Comparison of ENCODE assay signal across 2 cellular contexts in the genomic region with DNA sequence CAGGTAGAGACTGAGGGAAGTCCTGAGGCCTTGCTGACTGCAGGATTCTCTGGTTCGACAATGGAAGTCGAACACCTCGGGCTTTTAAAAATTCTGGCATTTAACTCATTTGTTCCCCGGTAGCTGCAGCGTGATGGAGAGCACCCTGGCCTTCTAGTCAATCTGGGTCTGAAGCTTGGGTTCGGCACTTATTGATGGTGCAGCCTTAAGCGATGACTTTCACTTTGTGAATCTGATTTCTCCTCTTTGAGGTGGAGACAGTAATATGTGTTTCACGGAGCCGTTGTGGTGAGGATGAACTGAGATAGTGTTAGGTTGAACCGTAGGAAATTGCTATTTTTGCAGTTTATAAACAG.
TF ChIP-seq lines count a peak whose summit lies in the region.

No MANE protein-coding gene starts in this region.

TF ChIP-seq in SK-N-SH, 30 proteins besides CTCF, POLR2A, EP300 and RAD21 (continued from another document):
- no peak for TF ChIP-seq RXRA (IDR thresholded peaks at IDR 0.05; ENCODE audit: borderline replicate concordance, low read depth)
- no peak for TF ChIP-seq FOSL2 (IDR thresholded peaks at IDR 0.05; ENCODE audit: borderline replicate concordance, low read depth)
- no peak for TF ChIP-seq NRF1 (IDR thresholded peaks at IDR 0.05; ENCODE audit: low read depth, low read length)
- TF ChIP-seq, protein P1, sequence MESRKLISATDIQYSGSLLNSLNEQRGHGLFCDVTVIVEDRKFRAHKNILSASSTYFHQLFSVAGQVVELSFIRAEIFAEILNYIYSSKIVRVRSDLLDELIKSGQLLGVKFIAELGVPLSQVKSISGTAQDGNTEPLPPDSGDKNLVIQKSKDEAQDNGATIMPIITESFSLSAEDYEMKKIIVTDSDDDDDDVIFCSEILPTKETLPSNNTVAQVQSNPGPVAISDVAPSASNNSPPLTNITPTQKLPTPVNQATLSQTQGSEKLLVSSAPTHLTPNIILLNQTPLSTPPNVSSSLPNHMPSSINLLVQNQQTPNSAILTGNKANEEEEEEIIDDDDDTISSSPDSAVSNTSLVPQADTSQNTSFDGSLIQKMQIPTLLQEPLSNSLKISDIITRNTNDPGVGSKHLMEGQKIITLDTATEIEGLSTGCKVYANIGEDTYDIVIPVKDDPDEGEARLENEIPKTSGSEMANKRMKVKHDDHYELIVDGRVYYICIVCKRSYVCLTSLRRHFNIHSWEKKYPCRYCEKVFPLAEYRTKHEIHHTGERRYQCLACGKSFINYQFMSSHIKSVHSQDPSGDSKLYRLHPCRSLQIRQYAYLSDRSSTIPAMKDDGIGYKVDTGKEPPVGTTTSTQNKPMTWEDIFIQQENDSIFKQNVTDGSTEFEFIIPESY (IDR thresholded peaks at IDR 0.05; ENCODE audit: borderline replicate concordance, low read depth): no peak
- TF ChIP-seq POLR2AphosphoS5 (IDR thresholded peaks at IDR 0.05; ENCODE audit: low read depth, low read length): no peak; the same call in 1 of the 2 replicates
- no peak for TF ChIP-seq GATA2 (CRISPR knock-in tag; IDR thresholded peaks at IDR 0.05)
- TF ChIP-seq RCOR1 (IDR thresholded peaks at IDR 0.05; ENCODE audit: low read length): no peak
- TF ChIP-seq FOXM1 (IDR thresholded peaks at IDR 0.05; ENCODE audit: low read depth): no peak
- TF ChIP-seq TEAD4 (IDR thresholded peaks at IDR 0.05; ENCODE audit: borderline replicate concordance, insufficient read depth): no peak
- TF ChIP-seq CHD2 (IDR thresholded peaks at IDR 0.05; ENCODE audit: low read length, partially characterized antibody): no peak
- TF ChIP-seq, protein P2, sequence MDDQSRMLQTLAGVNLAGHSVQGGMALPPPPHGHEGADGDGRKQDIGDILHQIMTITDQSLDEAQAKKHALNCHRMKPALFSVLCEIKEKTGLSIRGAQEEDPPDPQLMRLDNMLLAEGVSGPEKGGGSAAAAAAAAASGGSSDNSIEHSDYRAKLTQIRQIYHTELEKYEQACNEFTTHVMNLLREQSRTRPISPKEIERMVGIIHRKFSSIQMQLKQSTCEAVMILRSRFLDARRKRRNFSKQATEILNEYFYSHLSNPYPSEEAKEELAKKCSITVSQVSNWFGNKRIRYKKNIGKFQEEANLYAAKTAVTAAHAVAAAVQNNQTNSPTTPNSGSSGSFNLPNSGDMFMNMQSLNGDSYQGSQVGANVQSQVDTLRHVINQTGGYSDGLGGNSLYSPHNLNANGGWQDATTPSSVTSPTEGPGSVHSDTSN (IDR thresholded peaks at IDR 0.05): no peak

TF ChIP-seq in SK-N-SH treated with all-trans-retinoic acid at 6 μM for 48 hours, 23 proteins besides CTCF, POLR2A, EP300 and RAD21 (continued from another document):
- TF ChIP-seq, protein P3, sequence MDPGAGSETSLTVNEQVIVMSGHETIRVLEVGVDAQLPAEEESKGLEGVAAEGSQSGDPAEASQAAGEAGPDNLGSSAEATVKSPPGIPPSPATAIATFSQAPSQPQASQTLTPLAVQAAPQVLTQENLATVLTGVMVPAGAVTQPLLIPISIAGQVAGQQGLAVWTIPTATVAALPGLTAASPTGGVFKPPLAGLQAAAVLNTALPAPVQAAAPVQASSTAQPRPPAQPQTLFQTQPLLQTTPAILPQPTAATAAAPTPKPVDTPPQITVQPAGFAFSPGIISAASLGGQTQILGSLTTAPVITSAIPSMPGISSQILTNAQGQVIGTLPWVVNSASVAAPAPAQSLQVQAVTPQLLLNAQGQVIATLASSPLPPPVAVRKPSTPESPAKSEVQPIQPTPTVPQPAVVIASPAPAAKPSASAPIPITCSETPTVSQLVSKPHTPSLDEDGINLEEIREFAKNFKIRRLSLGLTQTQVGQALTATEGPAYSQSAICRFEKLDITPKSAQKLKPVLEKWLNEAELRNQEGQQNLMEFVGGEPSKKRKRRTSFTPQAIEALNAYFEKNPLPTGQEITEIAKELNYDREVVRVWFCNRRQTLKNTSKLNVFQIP (CRISPR knock-in tag; IDR thresholded peaks at IDR 0.05; ENCODE audit: borderline replicate concordance, low read depth): no peak
- no peak for TF ChIP-seq ZFP3 (CRISPR knock-in tag; IDR thresholded peaks at IDR 0.05)
- TF ChIP-seq, protein P4, sequence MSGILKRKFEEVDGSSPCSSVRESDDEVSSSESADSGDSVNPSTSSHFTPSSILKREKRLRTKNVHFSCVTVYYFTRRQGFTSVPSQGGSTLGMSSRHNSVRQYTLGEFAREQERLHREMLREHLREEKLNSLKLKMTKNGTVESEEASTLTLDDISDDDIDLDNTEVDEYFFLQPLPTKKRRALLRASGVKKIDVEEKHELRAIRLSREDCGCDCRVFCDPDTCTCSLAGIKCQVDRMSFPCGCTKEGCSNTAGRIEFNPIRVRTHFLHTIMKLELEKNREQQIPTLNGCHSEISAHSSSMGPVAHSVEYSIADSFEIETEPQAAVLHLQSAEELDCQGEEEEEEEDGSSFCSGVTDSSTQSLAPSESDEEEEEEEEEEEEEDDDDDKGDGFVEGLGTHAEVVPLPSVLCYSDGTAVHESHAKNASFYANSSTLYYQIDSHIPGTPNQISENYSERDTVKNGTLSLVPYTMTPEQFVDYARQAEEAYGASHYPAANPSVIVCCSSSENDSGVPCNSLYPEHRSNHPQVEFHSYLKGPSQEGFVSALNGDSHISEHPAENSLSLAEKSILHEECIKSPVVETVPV (CRISPR knock-in tag; IDR thresholded peaks at IDR 0.05): no peak
- TF ChIP-seq PPARA (CRISPR knock-in tag; IDR thresholded peaks at IDR 0.05; ENCODE audit: borderline replicate concordance): no peak
- TF ChIP-seq TCF4 (CRISPR knock-in tag; IDR thresholded peaks at IDR 0.05; ENCODE audit: borderline replicate concordance): no peak
- no peak for TF ChIP-seq TOX (CRISPR knock-in tag; IDR thresholded peaks at IDR 0.05; ENCODE audit: borderline replicate concordance)
- no peak for TF ChIP-seq ISL1 (CRISPR knock-in tag; IDR thresholded peaks at IDR 0.05)
- TF ChIP-seq, protein P5, sequence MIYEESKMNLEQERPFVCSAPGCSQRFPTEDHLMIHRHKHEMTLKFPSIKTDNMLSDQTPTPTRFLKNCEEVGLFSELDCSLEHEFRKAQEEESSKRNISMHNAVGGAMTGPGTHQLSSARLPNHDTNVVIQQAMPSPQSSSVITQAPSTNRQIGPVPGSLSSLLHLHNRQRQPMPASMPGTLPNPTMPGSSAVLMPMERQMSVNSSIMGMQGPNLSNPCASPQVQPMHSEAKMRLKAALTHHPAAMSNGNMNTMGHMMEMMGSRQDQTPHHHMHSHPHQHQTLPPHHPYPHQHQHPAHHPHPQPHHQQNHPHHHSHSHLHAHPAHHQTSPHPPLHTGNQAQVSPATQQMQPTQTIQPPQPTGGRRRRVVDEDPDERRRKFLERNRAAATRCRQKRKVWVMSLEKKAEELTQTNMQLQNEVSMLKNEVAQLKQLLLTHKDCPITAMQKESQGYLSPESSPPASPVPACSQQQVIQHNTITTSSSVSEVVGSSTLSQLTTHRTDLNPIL (CRISPR knock-in tag; IDR thresholded peaks at IDR 0.05; ENCODE audit: low read depth): no peak
- no peak for TF ChIP-seq ZNF8 (CRISPR knock-in tag; IDR thresholded peaks at IDR 0.05)
- TF ChIP-seq ZFP30 (CRISPR knock-in tag; IDR thresholded peaks at IDR 0.05): no peak
- TF ChIP-seq BACH2 (CRISPR knock-in tag; IDR thresholded peaks at IDR 0.05; ENCODE audit: borderline replicate concordance): no peak
- TF ChIP-seq, protein P6, sequence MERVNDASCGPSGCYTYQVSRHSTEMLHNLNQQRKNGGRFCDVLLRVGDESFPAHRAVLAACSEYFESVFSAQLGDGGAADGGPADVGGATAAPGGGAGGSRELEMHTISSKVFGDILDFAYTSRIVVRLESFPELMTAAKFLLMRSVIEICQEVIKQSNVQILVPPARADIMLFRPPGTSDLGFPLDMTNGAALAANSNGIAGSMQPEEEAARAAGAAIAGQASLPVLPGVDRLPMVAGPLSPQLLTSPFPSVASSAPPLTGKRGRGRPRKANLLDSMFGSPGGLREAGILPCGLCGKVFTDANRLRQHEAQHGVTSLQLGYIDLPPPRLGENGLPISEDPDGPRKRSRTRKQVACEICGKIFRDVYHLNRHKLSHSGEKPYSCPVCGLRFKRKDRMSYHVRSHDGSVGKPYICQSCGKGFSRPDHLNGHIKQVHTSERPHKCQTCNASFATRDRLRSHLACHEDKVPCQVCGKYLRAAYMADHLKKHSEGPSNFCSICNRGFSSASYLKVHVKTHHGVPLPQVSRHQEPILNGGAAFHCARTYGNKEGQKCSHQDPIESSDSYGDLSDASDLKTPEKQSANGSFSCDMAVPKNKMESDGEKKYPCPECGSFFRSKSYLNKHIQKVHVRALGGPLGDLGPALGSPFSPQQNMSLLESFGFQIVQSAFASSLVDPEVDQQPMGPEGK (CRISPR knock-in tag; IDR thresholded peaks at IDR 0.05; ENCODE audit: borderline replicate concordance): no peak
- TF ChIP-seq GLIS3 (CRISPR knock-in tag; IDR thresholded peaks at IDR 0.05): no peak
- no peak for TF ChIP-seq RARB (CRISPR knock-in tag; IDR thresholded peaks at IDR 0.05)
- no peak for TF ChIP-seq ZNF70 (CRISPR knock-in tag; IDR thresholded peaks at IDR 0.05)
- no peak for TF ChIP-seq ZC3H10 (CRISPR knock-in tag; IDR thresholded peaks at IDR 0.05)
- TF ChIP-seq, protein P7, sequence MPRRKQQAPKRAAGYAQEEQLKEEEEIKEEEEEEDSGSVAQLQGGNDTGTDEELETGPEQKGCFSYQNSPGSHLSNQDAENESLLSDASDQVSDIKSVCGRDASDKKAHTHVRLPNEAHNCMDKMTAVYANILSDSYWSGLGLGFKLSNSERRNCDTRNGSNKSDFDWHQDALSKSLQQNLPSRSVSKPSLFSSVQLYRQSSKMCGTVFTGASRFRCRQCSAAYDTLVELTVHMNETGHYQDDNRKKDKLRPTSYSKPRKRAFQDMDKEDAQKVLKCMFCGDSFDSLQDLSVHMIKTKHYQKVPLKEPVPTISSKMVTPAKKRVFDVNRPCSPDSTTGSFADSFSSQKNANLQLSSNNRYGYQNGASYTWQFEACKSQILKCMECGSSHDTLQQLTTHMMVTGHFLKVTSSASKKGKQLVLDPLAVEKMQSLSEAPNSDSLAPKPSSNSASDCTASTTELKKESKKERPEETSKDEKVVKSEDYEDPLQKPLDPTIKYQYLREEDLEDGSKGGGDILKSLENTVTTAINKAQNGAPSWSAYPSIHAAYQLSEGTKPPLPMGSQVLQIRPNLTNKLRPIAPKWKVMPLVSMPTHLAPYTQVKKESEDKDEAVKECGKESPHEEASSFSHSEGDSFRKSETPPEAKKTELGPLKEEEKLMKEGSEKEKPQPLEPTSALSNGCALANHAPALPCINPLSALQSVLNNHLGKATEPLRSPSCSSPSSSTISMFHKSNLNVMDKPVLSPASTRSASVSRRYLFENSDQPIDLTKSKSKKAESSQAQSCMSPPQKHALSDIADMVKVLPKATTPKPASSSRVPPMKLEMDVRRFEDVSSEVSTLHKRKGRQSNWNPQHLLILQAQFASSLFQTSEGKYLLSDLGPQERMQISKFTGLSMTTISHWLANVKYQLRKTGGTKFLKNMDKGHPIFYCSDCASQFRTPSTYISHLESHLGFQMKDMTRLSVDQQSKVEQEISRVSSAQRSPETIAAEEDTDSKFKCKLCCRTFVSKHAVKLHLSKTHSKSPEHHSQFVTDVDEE (CRISPR knock-in tag; IDR thresholded peaks at IDR 0.05): no peak
- TF ChIP-seq SNAI2 (CRISPR knock-in tag; IDR thresholded peaks at IDR 0.05): no peak
